In the genomic region with DNA sequence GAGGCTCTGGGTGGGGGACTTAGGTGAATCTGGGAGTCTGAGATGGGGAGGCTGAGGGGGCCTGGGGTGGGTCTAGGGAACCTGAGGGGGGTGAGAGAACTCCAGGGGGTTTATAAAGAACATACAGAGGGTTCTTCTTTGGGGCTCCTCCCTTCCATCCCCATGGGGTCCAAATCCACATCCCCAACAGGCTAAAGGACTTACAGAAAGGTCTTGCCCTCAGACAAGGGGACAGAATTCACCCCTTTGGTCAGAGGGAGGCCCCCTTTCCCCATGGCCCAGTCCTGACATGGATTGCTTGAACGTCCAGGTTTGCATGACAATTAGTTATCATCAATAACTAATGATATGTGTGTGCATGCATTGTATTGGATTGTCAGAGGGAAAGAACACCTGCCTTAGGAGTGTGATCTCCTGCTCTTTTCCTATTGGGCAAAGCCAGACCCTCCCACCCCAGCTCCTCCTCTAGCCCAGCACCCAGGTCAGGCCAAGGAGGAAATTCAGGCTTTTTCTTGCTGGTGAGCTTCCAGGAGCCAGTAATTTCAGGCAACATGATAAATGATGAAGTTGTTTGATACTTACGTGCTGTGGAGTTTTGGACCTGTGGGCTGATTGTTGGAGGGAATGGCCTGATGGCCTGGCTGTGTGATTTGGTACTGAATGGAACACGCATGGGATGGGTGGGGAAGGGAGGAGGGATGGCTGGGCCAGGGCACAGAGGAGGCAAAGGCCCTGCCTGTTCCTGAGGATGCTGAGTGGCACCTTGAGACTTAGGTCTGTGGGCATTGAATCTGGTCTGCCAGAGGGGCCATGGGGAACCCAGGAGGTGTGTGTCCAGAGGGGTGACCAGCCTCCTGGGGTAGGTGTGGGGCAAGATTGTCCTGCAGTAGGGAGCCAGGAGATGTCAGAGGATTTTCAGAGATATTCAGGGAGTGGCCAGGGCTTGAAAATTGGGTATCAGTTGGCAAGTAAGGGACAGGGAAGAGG, we compare ENCODE assay signal across 9 cellular contexts. TPM values are rescaled to one million over a fixed set of nuclear protein-coding genes. Genes with fewer than 3 reads are reported as not detected.
DNase-seq lines count a peak whose midpoint lies in the region; ATAC-seq, FAIRE-seq and TF ChIP-seq lines count a peak whose summit lies in the region.
"Had no signal": no experiment of that assay in that cellular context is flagged by ENCODE, and none has a peak within 500 bp of the region (broad histone marks: within the 10 kb centered on the region; RNA-seq: fewer than 3 reads in every experiment).

No MANE protein-coding gene starts in this region.

- H3K4me1 Mint-ChIP-seq in type B pancreatic cell (ENCODE audit: unreplicated experiment) = peaks cover 22% of the 10 kb centered on the region

- H3K27ac ChIP-seq in HUES64 (ENCODE audit: low read depth, low read length) (no peak overlapping the region), adrenal gland (peak overlapping the region in 3 of 5 donors; percentile 80 to 84 (median 82)), HepG2 (ENCODE audit: extremely low read length, insufficient read depth, low read length) (no peak overlapping the region)

- peaks cover 8% of the 10 kb centered on the region for H3K79me2 ChIP-seq in HepG2 (ENCODE audit: insufficient read depth, low read length)

- BruUV-seq in HepG2 (replicated peaks; lab: Mats Ljungman, UMichigan) = no TSS peak

- no peaks in the 10 kb centered on the region for H4K20me1 ChIP-seq in HepG2 (ENCODE audit: insufficient read depth, low read length)

- in situ Hi-C loops in Caki2 (cut with HindIII; ENCODE audit: low pct_unique_long_range_greater_than_20kb, low sequenced_read_pairs) = no loop called here
- in situ Hi-C loops in HepG2 (cut with HindIII; ENCODE audit: extremely low pct_ligation_motif_present, low pct_unique_long_range_greater_than_20kb) = no loop called here

- H3K9me3 ChIP-seq in HUES64 (ENCODE audit: insufficient read depth, low read depth, low read length) = no peaks in the 10 kb centered on the region
- H3K9me3 ChIP-seq in adrenal gland (replicated peaks in 1 of 3) = no peaks in the 10 kb centered on the region
- H3K9me3 ChIP-seq in HepG2 (ENCODE audit: low read length) = no peaks in the 10 kb centered on the region

- H3K4me2 ChIP-seq in HepG2 (ENCODE audit: low read depth, low read length) = peak overlapping the region; percentile 98

- H3K27ac Mint-ChIP-seq in type B pancreatic cell = peak overlapping the region; percentile 89

- intact Hi-C loops in adrenal gland (cut with DNase I) (no loop called here), HepG2 (cut with micrococcal nuclease; ENCODE audit: unreplicated experiment) (no loop called here)

- FAIRE-seq in HepG2 (lab: Jason Lieb, UNC) = peak; percentile 56

- POLR2A ChIA-PET in HepG2 (lab: Yijun Ruan, JAX) = no interaction called here

- DNase-seq in Caki2 (ENCODE audit: low read depth) (peak; percentile 63), adrenal gland (peak in 1 of 7 donors; percentile 49), HepG2 (ENCODE audit: low spot score) (no peak), type B pancreatic cell (ENCODE audit: extremely low spot score, unreplicated experiment) (no peak), GM19240 (ENCODE audit: insufficient read length, low spot score) (no peak)

- ATAC-seq in HepG2 (no peak), GM21515 (IDR thresholded peaks at IDR 0.05; ENCODE audit: unreplicated experiment) (no peak), GM21786 (IDR thresholded peaks at IDR 0.05; ENCODE audit: unreplicated experiment) (no peak)

- no peaks in the 10 kb centered on the region for H3K27me3 Mint-ChIP-seq in type B pancreatic cell

- WGBS in HUES64 = 78% methylated on average over 2 of the region's 3 CpGs
- WGBS in adrenal gland, 4 donors = 24 to 37% (median 31%) methylated on average over 3 of the region's 3 CpGs
- WGBS in HepG2 (ENCODE audit: low lambda C conversion rate) = 61% methylated on average over 3 of the region's 3 CpGs

- H3K4me3 ChIP-seq in HUES64 (ENCODE audit: low read length) (peak overlapping the region; percentile 89), adrenal gland (peak overlapping the region in 1 of 4 donors; percentile 76), HepG2 (replicated peaks in 1 of 3; ENCODE audit: insufficient read depth in 1 of 3, low read depth in 2 of 3, low read length in 3 of 3) (peak overlapping the region; percentile 81 to 91 (median 89))

- CTCF ChIA-PET in HepG2 (lab: Yijun Ruan, JAX; ENCODE audit: low intra/inter-chr PET ratio, low total read pairs) = no interaction called here

- H3K27me3 ChIP-seq in HUES64 (ENCODE audit: insufficient read depth, low read length) = peaks cover 15% of the 10 kb centered on the region
- no peaks in the 10 kb centered on the region for H3K27me3 ChIP-seq in adrenal gland
- H3K27me3 ChIP-seq in HepG2 (ENCODE audit: control insufficient read depth in 1 of 2, insufficient read depth in 2 of 2, low read length in 2 of 2) = peaks cover 0 to 6% of the 10 kb centered on the region in 2 experiments; a peak in 1 of 5 replicates

- no peak for TF ChIP-seq RAD21 in HepG2 (CRISPR knock-in tag; IDR thresholded peaks at IDR 0.05)

- H3K4me3 Mint-ChIP-seq in type B pancreatic cell = peak overlapping the region; percentile 89

- TF ChIP-seq CTCF in adrenal gland (IDR thresholded peaks at IDR 0.05) (no peak), HepG2 (CRISPR knock-in tag; IDR thresholded peaks at IDR 0.05) (peak; percentile 34; the same call in 1 of the 2 replicates), type B pancreatic cell (conservative IDR thresholded peaks at IDR 0.05) (no peak)

- H3K9me3 Mint-ChIP-seq in type B pancreatic cell = no peaks in the 10 kb centered on the region

- H3K36me3 Mint-ChIP-seq in type B pancreatic cell = peaks cover 4% of the 10 kb centered on the region

- TF ChIP-seq EP300 in HepG2 (IDR thresholded peaks at IDR 0.05; ENCODE audit: low read depth in 2 of 2, low read length in 2 of 2) (no peak), HepG2 (CRISPR knock-in tag; IDR thresholded peaks at IDR 0.05; ENCODE audit: borderline replicate concordance) (no peak)

- no peak overlapping the region for H2AFZ ChIP-seq in HepG2 (ENCODE audit: low read length)

- H3K4me1 ChIP-seq in HUES64 (ENCODE audit: insufficient read depth, low read length) (peaks cover 4% of the 10 kb centered on the region; the same call in 1 of the 2 replicates), adrenal gland (replicated peaks in 1 of 2) (peaks cover 3 to 12% of the 10 kb centered on the region in 2 donors), HepG2 (ENCODE audit: insufficient read depth, low read length) (peaks cover 40% of the 10 kb centered on the region)

- TF ChIP-seq POLR2A in adrenal gland (IDR thresholded peaks at IDR 0.05) (no peak), HepG2 (IDR thresholded peaks at IDR 0.05; ENCODE audit: insufficient read depth in 1 of 2, low read depth in 2 of 2, low read length in 2 of 2) (no peak)

- no peak overlapping the region; the same call in 1 of the 2 replicates for H3K9ac ChIP-seq in HUES64 (ENCODE audit: low read depth, low read length)
- peak overlapping the region; percentile 79; the same call in 1 of the 2 replicates for H3K9ac ChIP-seq in HepG2 (ENCODE audit: insufficient read depth, low read depth, low read length)

- H3K36me3 ChIP-seq in HUES64 (ENCODE audit: insufficient read depth, low read length) (no peaks in the 10 kb centered on the region), adrenal gland (replicated peaks in 1 of 2) (no peaks in the 10 kb centered on the region), HepG2 (replicated peaks in 1 of 2; ENCODE audit: control insufficient read depth in 1 of 2, insufficient read depth in 2 of 2, low read length in 2 of 2) (no peaks in the 10 kb centered on the region)

RNA-seq across cellular contexts. Expression of a gene that starts 1.1 kb away (rescaled TPM):
- total RNA-seq in Caki2 (2014; rRNA removed; shearing (Covaris generic); ENCODE audit: low replicate concordance) = 4.1 and 11.2 TPM in 2 replicates
- polyA plus RNA-seq in HUES64 (2013, experiment 1 of 2) = 4.2 TPM
- 4.1 TPM for polyA plus RNA-seq in HUES64 (2013, experiment 2 of 2)
- total RNA-seq in adrenal gland = 10 to 100 TPM in 3 of 8 donors, 1 to 10 TPM in 5; 4.8 to 15.2 (median 9.4) TPM
- polyA plus RNA-seq in adrenal gland = 1 to 10 TPM; 1.7 to 5.1 (median 3.7) TPM
- total RNA-seq in HepG2 (2016; rRNA removed; fragmentation: Illumina TruSeq; extraction: Trizol) = 1.7 and 3.4 TPM in 2 replicates
- total RNA-seq in HepG2 (2016; cell fraction: cytosol; rRNA removed; fragmentation: Illumina TruSeq; extraction: Trizol; ENCODE audit: low read depth) = 0.30 and 0.35 TPM in 2 replicates
- total RNA-seq in HepG2 (2016; cell fraction: insoluble cytoplasmic fraction; rRNA removed; fragmentation: Illumina TruSeq; extraction: Trizol) = 2.3 and 3.2 TPM in 2 replicates
- 1.5 TPM in 2 replicates for total RNA-seq in HepG2 (2016; cell fraction: membrane; rRNA removed; fragmentation: Illumina TruSeq; extraction: Trizol)
- 2.7 and 3.4 TPM in 2 replicates for total RNA-seq in HepG2 (2016; cell fraction: nucleus; rRNA removed; fragmentation: Illumina TruSeq; extraction: Trizol)
- polyA plus RNA-seq in HepG2 (2011; rRNA removed) = 1.2 and 1.5 TPM in 2 replicates
- polyA plus RNA-seq in HepG2 (2011; cell fraction: cytosol; rRNA removed) = 0.91 and 1.1 TPM in 2 replicates
- polyA plus RNA-seq in HepG2 (2011; cell fraction: nucleus; rRNA removed) = 3.2 and 6.3 TPM in 2 replicates
- 1.5 and 1.8 TPM in 2 replicates for polyA plus RNA-seq in HepG2 (2012)
- polyA plus RNA-seq in HepG2 (2016; cell fraction: cytosol; fragmentation: Illumina TruSeq; extraction: Trizol; ENCODE audit: low read depth) = 0.21 and 0.23 TPM in 2 replicates
- polyA plus RNA-seq in HepG2 (2016; cell fraction: insoluble cytoplasmic fraction; fragmentation: Illumina TruSeq; extraction: Trizol; ENCODE audit: low read depth) = 2.2 and 3.4 TPM in 2 replicates
- 0.58 and 0.76 TPM in 2 replicates for polyA plus RNA-seq in HepG2 (2016; cell fraction: membrane; fragmentation: Illumina TruSeq; extraction: Trizol; ENCODE audit: low read depth)
- polyA plus RNA-seq in HepG2 (2016; cell fraction: nucleus; fragmentation: Illumina TruSeq; extraction: Trizol; ENCODE audit: insufficient read depth, low read depth) = 5.0 and 5.4 TPM in 2 replicates
- 3.3 and 11.9 TPM in 2 replicates for polyA minus RNA-seq in HepG2 (2011; rRNA and poly(A)+ RNA removed; ENCODE audit: low replicate concordance)
- 5.0 and 6.3 TPM in 2 replicates for polyA minus RNA-seq in HepG2 (2011; cell fraction: cytosol; rRNA and poly(A)+ RNA removed)
- polyA minus RNA-seq in HepG2 (2011; cell fraction: nucleus; rRNA and poly(A)+ RNA removed) = 0.99 and 1.3 TPM in 2 replicates
- 11.0 and 11.1 TPM in 2 replicates for total RNA-seq in type B pancreatic cell (ENCODE audit: low replicate concordance)

RNA-seq across cellular contexts. Expression of a gene that starts 25.3 kb away (rescaled TPM):
- total RNA-seq in Caki2 (2014; rRNA removed; shearing (Covaris generic); ENCODE audit: low replicate concordance) = 0.14 and 0.90 TPM in 2 replicates
- polyA plus RNA-seq in HUES64 (2013, experiment 1 of 2) = 3.7 TPM
- polyA plus RNA-seq in HUES64 (2013, experiment 2 of 2) = 4.8 TPM
- total RNA-seq in adrenal gland (10 to 100 TPM in 2 of 8 donors, 1 to 10 TPM in 6; 2.9 to 13.9 (median 5.9) TPM), HepG2 (2016; rRNA removed; fragmentation: Illumina TruSeq; extraction: Trizol) (0.69 and 0.97 TPM in 2 replicates), type B pancreatic cell (ENCODE audit: low replicate concordance) (4.6 and 9.4 TPM in 2 replicates)
- polyA plus RNA-seq in adrenal gland (10 to 100 TPM in 1 of 3 donors, 1 to 10 TPM in 2; 1.9 to 14.5 (median 5.5) TPM), HepG2 (2011; rRNA removed) (5.5 and 7.2 TPM in 2 replicates)
- total RNA-seq in HepG2 (2016; cell fraction: cytosol; rRNA removed; fragmentation: Illumina TruSeq; extraction: Trizol; ENCODE audit: low read depth) = 0.61 and 0.88 TPM in 2 replicates
- total RNA-seq in HepG2 (2016; cell fraction: insoluble cytoplasmic fraction; rRNA removed; fragmentation: Illumina TruSeq; extraction: Trizol) = 0.77 and 1.4 TPM in 2 replicates
- 0.49 and 0.65 TPM in 2 replicates for total RNA-seq in HepG2 (2016; cell fraction: membrane; rRNA removed; fragmentation: Illumina TruSeq; extraction: Trizol)
- total RNA-seq in HepG2 (2016; cell fraction: nucleus; rRNA removed; fragmentation: Illumina TruSeq; extraction: Trizol) = 2.3 and 2.7 TPM in 2 replicates
- polyA plus RNA-seq in HepG2 (2011; cell fraction: cytosol; rRNA removed) = 4.1 and 4.6 TPM in 2 replicates
- polyA plus RNA-seq in HepG2 (2011; cell fraction: nucleus; rRNA removed) = 71.3 and 86.8 TPM in 2 replicates
- polyA plus RNA-seq in HepG2 (2012) = 8.3 and 22.3 TPM in 2 replicates
- polyA plus RNA-seq in HepG2 (2016; cell fraction: cytosol; fragmentation: Illumina TruSeq; extraction: Trizol; ENCODE audit: low read depth) = 1.0 and 2.0 TPM in 2 replicates
- polyA plus RNA-seq in HepG2 (2016; cell fraction: insoluble cytoplasmic fraction; fragmentation: Illumina TruSeq; extraction: Trizol; ENCODE audit: low read depth) = 1.7 and 1.9 TPM in 2 replicates
- polyA plus RNA-seq in HepG2 (2016; cell fraction: membrane; fragmentation: Illumina TruSeq; extraction: Trizol; ENCODE audit: low read depth) = 1.6 TPM in 2 replicates
- 12.3 and 16.0 TPM in 2 replicates for polyA plus RNA-seq in HepG2 (2016; cell fraction: nucleus; fragmentation: Illumina TruSeq; extraction: Trizol; ENCODE audit: insufficient read depth, low read depth)
- polyA minus RNA-seq in HepG2 (2011; rRNA and poly(A)+ RNA removed; ENCODE audit: low replicate concordance) = 0.35 and 3.9 TPM in 2 replicates
- 1.4 and 4.3 TPM in 2 replicates for polyA minus RNA-seq in HepG2 (2011; cell fraction: cytosol; rRNA and poly(A)+ RNA removed)
- 5.0 and 5.5 TPM in 2 replicates for polyA minus RNA-seq in HepG2 (2011; cell fraction: nucleus; rRNA and poly(A)+ RNA removed)
- total RNA-seq: T-helper 2 cell treated with Interferon-gamma antibody and Interleukin-4, amounts not matched to agents 100 ng/mL and 5 ng/mL, for 36 hours had no signal

RNA-seq across cellular contexts. Expression of a gene that starts 31.3 kb away (rescaled TPM):
- total RNA-seq in Caki2 (2014; rRNA removed; shearing (Covaris generic); ENCODE audit: low replicate concordance) = 9.8 and 51.0 TPM in 2 replicates
- polyA plus RNA-seq in HUES64 (2013, experiment 1 of 2) = 4.2 TPM
- 8.9 TPM for polyA plus RNA-seq in HUES64 (2013, experiment 2 of 2)
- total RNA-seq in adrenal gland (100 to 1,000 TPM in 1 of 8 donors, 10 to 100 TPM in 5, 1 to 10 TPM in 2; 6.3 to 111 (median 21.3) TPM), HepG2 (2016; rRNA removed; fragmentation: Illumina TruSeq; extraction: Trizol) (105 and 217 TPM in 2 replicates), type B pancreatic cell (ENCODE audit: low replicate concordance) (2.8 and 7.8 TPM in 2 replicates)
- polyA plus RNA-seq in adrenal gland (10 to 100 TPM in 2 of 3 donors, 1 to 10 TPM in 1; 5.7 to 80.0 (median 51.2) TPM), HepG2 (2011; rRNA removed) (296 and 337 TPM in 2 replicates)
- total RNA-seq in HepG2 (2016; cell fraction: cytosol; rRNA removed; fragmentation: Illumina TruSeq; extraction: Trizol; ENCODE audit: low read depth) = 96.8 and 118 TPM in 2 replicates
- 97.5 and 221 TPM in 2 replicates for total RNA-seq in HepG2 (2016; cell fraction: insoluble cytoplasmic fraction; rRNA removed; fragmentation: Illumina TruSeq; extraction: Trizol)
- 191 and 193 TPM in 2 replicates for total RNA-seq in HepG2 (2016; cell fraction: membrane; rRNA removed; fragmentation: Illumina TruSeq; extraction: Trizol)
- 219 and 265 TPM in 2 replicates for total RNA-seq in HepG2 (2016; cell fraction: nucleus; rRNA removed; fragmentation: Illumina TruSeq; extraction: Trizol)
- 347 and 628 TPM in 2 replicates for polyA plus RNA-seq in HepG2 (2011; cell fraction: cytosol; rRNA removed)
- 244 and 327 TPM in 2 replicates for polyA plus RNA-seq in HepG2 (2011; cell fraction: nucleus; rRNA removed)
- 231 and 373 TPM in 2 replicates for polyA plus RNA-seq in HepG2 (2012)
- 150 and 176 TPM in 2 replicates for polyA plus RNA-seq in HepG2 (2016; cell fraction: cytosol; fragmentation: Illumina TruSeq; extraction: Trizol; ENCODE audit: low read depth)
- 122 and 154 TPM in 2 replicates for polyA plus RNA-seq in HepG2 (2016; cell fraction: insoluble cytoplasmic fraction; fragmentation: Illumina TruSeq; extraction: Trizol; ENCODE audit: low read depth)
- 207 and 208 TPM in 2 replicates for polyA plus RNA-seq in HepG2 (2016; cell fraction: membrane; fragmentation: Illumina TruSeq; extraction: Trizol; ENCODE audit: low read depth)
- 462 and 526 TPM in 2 replicates for polyA plus RNA-seq in HepG2 (2016; cell fraction: nucleus; fragmentation: Illumina TruSeq; extraction: Trizol; ENCODE audit: insufficient read depth, low read depth)
- 0.47 and 301 TPM in 2 replicates for polyA minus RNA-seq in HepG2 (2011; rRNA and poly(A)+ RNA removed; ENCODE audit: low replicate concordance)
- 303 and 346 TPM in 2 replicates for polyA minus RNA-seq in HepG2 (2011; cell fraction: cytosol; rRNA and poly(A)+ RNA removed)
- polyA minus RNA-seq in HepG2 (2011; cell fraction: nucleus; rRNA and poly(A)+ RNA removed) = 45.4 and 52.2 TPM in 2 replicates
- total RNA-seq: T-helper 2 cell treated with Interferon-gamma antibody and Interleukin-4, amounts not matched to agents 100 ng/mL and 5 ng/mL, for 36 hours had no signal

RNA-seq across cellular contexts. Expression of a gene that starts 45.5 kb away (rescaled TPM):
- 1.6 and 4.5 TPM in 2 replicates for total RNA-seq in Caki2 (2014; rRNA removed; shearing (Covaris generic); ENCODE audit: low replicate concordance)
- polyA plus RNA-seq in HUES64 (2013, experiment 1 of 2) = 9.8 TPM
- polyA plus RNA-seq in HUES64 (2013, experiment 2 of 2) = 9.7 TPM
- total RNA-seq in adrenal gland = 10 to 100 TPM in 6 of 8 donors, 1 to 10 TPM in 2; 6.0 to 22.5 (median 10.3) TPM
- polyA plus RNA-seq in adrenal gland = 10 to 100 TPM in 2 of 3 donors, 1 to 10 TPM in 1; 4.6 to 38.1 (median 18.1) TPM
- 1.3 and 2.0 TPM in 2 replicates for total RNA-seq in HepG2 (2016; rRNA removed; fragmentation: Illumina TruSeq; extraction: Trizol)
- total RNA-seq in HepG2 (2016; cell fraction: cytosol; rRNA removed; fragmentation: Illumina TruSeq; extraction: Trizol; ENCODE audit: low read depth) = 1.1 and 1.4 TPM in 2 replicates
- total RNA-seq in HepG2 (2016; cell fraction: insoluble cytoplasmic fraction; rRNA removed; fragmentation: Illumina TruSeq; extraction: Trizol) = 1.7 and 2.3 TPM in 2 replicates
- 2.2 TPM in 2 replicates for total RNA-seq in HepG2 (2016; cell fraction: membrane; rRNA removed; fragmentation: Illumina TruSeq; extraction: Trizol)
- 3.1 and 3.5 TPM in 2 replicates for total RNA-seq in HepG2 (2016; cell fraction: nucleus; rRNA removed; fragmentation: Illumina TruSeq; extraction: Trizol)
- polyA plus RNA-seq in HepG2 (2011; rRNA removed) = 2.7 and 3.2 TPM in 2 replicates
- 0.50 and 0.95 TPM in 2 replicates for polyA plus RNA-seq in HepG2 (2011; cell fraction: cytosol; rRNA removed)
- polyA plus RNA-seq in HepG2 (2011; cell fraction: nucleus; rRNA removed) = 31.6 and 41.4 TPM in 2 replicates
- polyA plus RNA-seq in HepG2 (2012) = 6.5 and 6.6 TPM in 2 replicates
- polyA plus RNA-seq in HepG2 (2016; cell fraction: cytosol; fragmentation: Illumina TruSeq; extraction: Trizol; ENCODE audit: low read depth) = 2.6 and 2.8 TPM in 2 replicates
- polyA plus RNA-seq in HepG2 (2016; cell fraction: insoluble cytoplasmic fraction; fragmentation: Illumina TruSeq; extraction: Trizol; ENCODE audit: low read depth) = 5.0 and 6.1 TPM in 2 replicates
- 4.2 TPM in 2 replicates for polyA plus RNA-seq in HepG2 (2016; cell fraction: membrane; fragmentation: Illumina TruSeq; extraction: Trizol; ENCODE audit: low read depth)
- polyA plus RNA-seq in HepG2 (2016; cell fraction: nucleus; fragmentation: Illumina TruSeq; extraction: Trizol; ENCODE audit: insufficient read depth, low read depth) = 17.9 and 20.5 TPM in 2 replicates
- 1.4 and 2.3 TPM in 2 replicates for polyA minus RNA-seq in HepG2 (2011; rRNA and poly(A)+ RNA removed; ENCODE audit: low replicate concordance)
- 2.1 and 2.7 TPM in 2 replicates for polyA minus RNA-seq in HepG2 (2011; cell fraction: cytosol; rRNA and poly(A)+ RNA removed)
- polyA minus RNA-seq in HepG2 (2011; cell fraction: nucleus; rRNA and poly(A)+ RNA removed) = 5.2 and 5.5 TPM in 2 replicates
- 14.2 and 20.2 TPM in 2 replicates for total RNA-seq in type B pancreatic cell (ENCODE audit: low replicate concordance)

RNA-seq across cellular contexts. Expression of a gene that starts 49.3 kb away (rescaled TPM):
- total RNA-seq in Caki2 (2014; rRNA removed; shearing (Covaris generic); ENCODE audit: low replicate concordance) = 189 and 207 TPM in 2 replicates
- 52.1 TPM for polyA plus RNA-seq in HUES64 (2013, experiment 1 of 2)
- polyA plus RNA-seq in HUES64 (2013, experiment 2 of 2) = 45.2 TPM
- 100 to 1,000 TPM in 3 of 8 donors, 10 to 100 TPM in 5; 56.1 to 268 (median 91.7) TPM for total RNA-seq in adrenal gland
- 100 to 1,000 TPM in 2 of 3 donors, 1 to 10 TPM in 1; 8.8 to 156 (median 148) TPM for polyA plus RNA-seq in adrenal gland
- 20.7 and 25.4 TPM in 2 replicates for total RNA-seq in HepG2 (2016; rRNA removed; fragmentation: Illumina TruSeq; extraction: Trizol)
- 16.9 and 18.9 TPM in 2 replicates for total RNA-seq in HepG2 (2016; cell fraction: cytosol; rRNA removed; fragmentation: Illumina TruSeq; extraction: Trizol; ENCODE audit: low read depth)
- total RNA-seq in HepG2 (2016; cell fraction: insoluble cytoplasmic fraction; rRNA removed; fragmentation: Illumina TruSeq; extraction: Trizol) = 21.8 and 27.1 TPM in 2 replicates
- 14.9 and 19.7 TPM in 2 replicates for total RNA-seq in HepG2 (2016; cell fraction: membrane; rRNA removed; fragmentation: Illumina TruSeq; extraction: Trizol)
- total RNA-seq in HepG2 (2016; cell fraction: nucleus; rRNA removed; fragmentation: Illumina TruSeq; extraction: Trizol) = 11.7 and 15.7 TPM in 2 replicates
- polyA plus RNA-seq in HepG2 (2011; rRNA removed) = 7.5 and 7.6 TPM in 2 replicates
- polyA plus RNA-seq in HepG2 (2011; cell fraction: cytosol; rRNA removed) = 10.8 and 16.3 TPM in 2 replicates
- 39.3 and 40.2 TPM in 2 replicates for polyA plus RNA-seq in HepG2 (2011; cell fraction: nucleus; rRNA removed)
- polyA plus RNA-seq in HepG2 (2012) = 8.3 and 10.1 TPM in 2 replicates
- polyA plus RNA-seq in HepG2 (2016; cell fraction: cytosol; fragmentation: Illumina TruSeq; extraction: Trizol; ENCODE audit: low read depth) = 9.6 and 12.0 TPM in 2 replicates
- polyA plus RNA-seq in HepG2 (2016; cell fraction: insoluble cytoplasmic fraction; fragmentation: Illumina TruSeq; extraction: Trizol; ENCODE audit: low read depth) = 11.7 and 12.2 TPM in 2 replicates
- polyA plus RNA-seq in HepG2 (2016; cell fraction: membrane; fragmentation: Illumina TruSeq; extraction: Trizol; ENCODE audit: low read depth) = 8.0 and 10.3 TPM in 2 replicates
- polyA plus RNA-seq in HepG2 (2016; cell fraction: nucleus; fragmentation: Illumina TruSeq; extraction: Trizol; ENCODE audit: insufficient read depth, low read depth) = 19.7 and 20.4 TPM in 2 replicates
- 2.0 and 4.9 TPM in 2 replicates for polyA minus RNA-seq in HepG2 (2011; rRNA and poly(A)+ RNA removed; ENCODE audit: low replicate concordance)
- 2.6 and 2.7 TPM in 2 replicates for polyA minus RNA-seq in HepG2 (2011; cell fraction: cytosol; rRNA and poly(A)+ RNA removed)
- 2.4 and 2.6 TPM in 2 replicates for polyA minus RNA-seq in HepG2 (2011; cell fraction: nucleus; rRNA and poly(A)+ RNA removed)
- 54.0 and 63.5 TPM in 2 replicates for total RNA-seq in type B pancreatic cell (ENCODE audit: low replicate concordance)

Comparison
In these comparisons a context has a peak if more than half of its experiments do, and no peak if none do; other contexts are left out.
1. H3K27ac ChIP-seq: peak in adrenal gland (3 of 5); none in HUES64 (single experiment) and HepG2 (single experiment).